In genomic region chr17:14152726-14153125, GRCh38 we compare ENCODE assay signal across 1 cellular context.
TF ChIP-seq lines count a peak whose summit lies in the region.

No MANE protein-coding gene starts in this region.

TF ChIP-seq in WTC11, 78 proteins besides CTCF, POLR2A, EP300 and RAD21 (continued from another document):
- TF ChIP-seq GRHL2 (CRISPR knock-in tag; IDR thresholded peaks at IDR 0.05; ENCODE audit: insufficient replicate concordance, severe bottlenecking), result no peak
- TF ChIP-seq JAZF1 (CRISPR knock-in tag; IDR thresholded peaks at IDR 0.05), result no peak
- TF ChIP-seq OVOL2 (CRISPR knock-in tag; IDR thresholded peaks at IDR 0.05; ENCODE audit: borderline replicate concordance), result no peak
TF ChIP-seq in WTC11: peak in this region for 0.
